In genomic region chr6:133923938-133924593, GRCh38 we compare ENCODE assay signal across 8 cellular contexts.
DNase-seq lines count a peak whose midpoint lies in the region; ATAC-seq and TF ChIP-seq lines count a peak whose summit lies in the region.

No MANE protein-coding gene starts in this region.

- ATAC-seq in GM18858 (IDR thresholded peaks at IDR 0.05; ENCODE audit: unreplicated experiment) (peak; percentile 79), HG03135 (IDR thresholded peaks at IDR 0.05; ENCODE audit: unreplicated experiment) (peak; percentile 82)

- H3K27ac ChIP-seq in WERI-Rb-1 = no peak overlapping the region

- H3K4me3 ChIP-seq in WERI-Rb-1 (ENCODE audit: low read depth, low read length) = no peak overlapping the region

- peaks cover 13% of the 10 kb centered on the region for H3K27me3 ChIP-seq in WERI-Rb-1 (ENCODE audit: insufficient read depth, low read depth, severe bottlenecking)

- DNase-seq in AG09319 (ENCODE audit: extremely low read depth, low read depth) (peak; percentile 62), NCI-H2171 treated with DMSO at 0.1 percent for 48 hours (lab: John Stamatoyannopoulos, UW) (peak; percentile 89), WERI-Rb-1 (peak; percentile 64), cerebellar nuclear complex (lab: John Stamatoyannopoulos, UW) (peak; percentile 10 to 71), kidney tubule cell (ENCODE audit: low spot score) (peak; percentile 79)
- peak; percentile 25 to 30 for DNase-seq in stimulated activated CD4-positive, alpha-beta T cell treated with anti-CD3 and anti-CD28 coated beads, Interleukin-4, amount 100 ng/mL, for 48 hours (ENCODE audit: low read depth in 2 of 2)

- no peaks in the 10 kb centered on the region for H3K9me3 ChIP-seq in WERI-Rb-1 (ENCODE audit: severe bottlenecking)

- TF ChIP-seq CTCF in AG09319 (IDR thresholded peaks at IDR 0.05; ENCODE audit: low read depth, low read length) (peak; percentile 80), WERI-Rb-1 (IDR thresholded peaks at IDR 0.05; ENCODE audit: low read depth, low read length) (peak; percentile 57)

- H3K36me3 ChIP-seq in WERI-Rb-1 = no peaks in the 10 kb centered on the region

Comparison
In these comparisons a context has a peak if more than half of its experiments do, and no peak if none do; other contexts are left out.
1. DNase-seq: peak in every context shown above with its lines; median percentile 89 in NCI-H2171 treated with DMSO at 0.1 percent for 48 hours; 79 in kidney tubule cell; 64 in WERI-Rb-1; 62 in AG09319; 40 in cerebellar nuclear complex; 28 in stimulated activated CD4-positive, alpha-beta T cell treated with anti-CD3 and anti-CD28 coated beads, Interleukin-4, amount 100 ng/mL, for 48 hours.